Comparison of ENCODE assay signal across 8 cellular contexts in genomic region chr9:35553670-35554543, GRCh38. TPM values are rescaled to one million over a fixed set of nuclear protein-coding genes. Genes with fewer than 3 reads are reported as not detected.
DNase-seq lines count a peak whose midpoint lies in the region; ATAC-seq and TF ChIP-seq lines count a peak whose summit lies in the region.

No MANE protein-coding gene starts in this region.

- no peaks in the 10 kb centered on the region; the same call in 1 of the 2 replicates for H3K4me1 ChIP-seq in HAP-1
- H3K4me1 ChIP-seq in adrenal gland (replicated peaks in 1 of 2), result peaks cover 5 to 21% of the 10 kb centered on the region in 2 donors
- H3K4me1 ChIP-seq in psoas muscle, result peaks cover 63% of the 10 kb centered on the region

- DNase-seq in CD1c-positive myeloid dendritic cell (ENCODE audit: extremely low spot score) (peak; percentile 87), HAP-1 (ENCODE audit: low spot score in 2 of 2) (peak; percentile 61 to 74), NOMO-1 treated with dmso at 0.1 percent for 144 hours (lab: John Stamatoyannopoulos, UW; ENCODE audit: unreplicated experiment) (peak; percentile 93), adrenal gland (peak; percentile 74 to 91 (median 81)), left ventricle myocardium superior (peak; percentile 65), psoas muscle (peak; percentile 60 to 83)

- no peak overlapping the region for H3K4me3 ChIP-seq in HAP-1
- H3K4me3 ChIP-seq in adrenal gland, result no peak overlapping the region
- H3K4me3 ChIP-seq in psoas muscle, result no peak overlapping the region

- H3K27me3 ChIP-seq in HAP-1 (ENCODE audit: low read depth) (no peaks in the 10 kb centered on the region), adrenal gland (no peaks in the 10 kb centered on the region), psoas muscle (ENCODE audit: insufficient read depth in 3 of 3, low read length in 2 of 3) (no peaks in the 10 kb centered on the region)

- H3K36me3 ChIP-seq in HAP-1 (replicated peaks), result peaks cover 4% of the 10 kb centered on the region; the same call in 1 of the 2 replicates
- H3K36me3 ChIP-seq in adrenal gland (replicated peaks in 1 of 2), result peaks cover 0 to 34% of the 10 kb centered on the region in 2 donors
- peaks cover 9 to 44% of the 10 kb centered on the region in 2 donors for H3K36me3 ChIP-seq in psoas muscle (ENCODE audit: insufficient read depth in 1 of 2, low read depth in 1 of 2)

- ATAC-seq in left ventricle myocardium superior, result peak; percentile 89
- peak; percentile 67 to 76 (median 73) for ATAC-seq in psoas muscle
- no peak for ATAC-seq in GM18861 (IDR thresholded peaks at IDR 0.05; ENCODE audit: unreplicated experiment)
- no peak for ATAC-seq in HG02571 (IDR thresholded peaks at IDR 0.05; ENCODE audit: unreplicated experiment)

- intact Hi-C loops in adrenal gland (cut with DNase I) (loop anchor here in 1 of 2 donors (5.0 kb wide), 1 partner anchor 67 kb away; no protein-coding TSS in a partner anchor), left ventricle myocardium superior (cut with micrococcal nuclease) (loop anchor here (5.0 kb wide), 2 partner anchors 62 to 77 kb away; partner anchors contain the start of gene RUSC2), psoas muscle (cut with DNase I) (loop anchor here (1.0 to 5.0 kb wide), 3 partner anchors 37 to 71 kb away; no protein-coding TSS in a partner anchor)

- peak; percentile 86 to 98 (median 92) for TF ChIP-seq CTCF in adrenal gland (IDR thresholded peaks at IDR 0.05)
- TF ChIP-seq CTCF in psoas muscle (IDR thresholded peaks at IDR 0.05), result peak; percentile 96

- H3K27ac ChIP-seq in adrenal gland (peak overlapping the region in 4 of 5 donors; percentile 26 to 79 (median 55)), psoas muscle (peak overlapping the region; percentile 90)

- H3K9me3 ChIP-seq in HAP-1 (no peaks in the 10 kb centered on the region), adrenal gland (replicated peaks in 1 of 3) (no peaks in the 10 kb centered on the region), psoas muscle (no peaks in the 10 kb centered on the region)

- WGBS in adrenal gland, 4 donors, result 15 to 18% (median 17%) methylated on average over 12 of the region's 12 CpGs
- WGBS in psoas muscle, 3 donors, result 16 to 21% (median 17%) methylated on average over 12 of the region's 12 CpGs

- in situ Hi-C loops in HAP-1 (cut with MboI; ENCODE audit: low sequenced_read_pairs), result loop anchor here (25.0 kb wide), 1 partner anchor 442 kb away; the partner anchor contains the start of genes ATOSB and STOML2

- no peak for TF ChIP-seq POLR2A in adrenal gland (IDR thresholded peaks at IDR 0.05)

RNA-seq across cellular contexts. Expression of gene TESK1, which starts 51.2 kb away (rescaled TPM):
- total RNA-seq in adrenal gland, result 100 to 1,000 TPM in 1 of 8 donors, 10 to 100 TPM in 7; 25.9 to 189 (median 55.7) TPM
- polyA plus RNA-seq in adrenal gland, result 100 to 1,000 TPM in 2 of 3 donors, 10 to 100 TPM in 1; 68.6 to 159 (median 152) TPM
- 28.8 TPM for total RNA-seq in left ventricle myocardium superior
- total RNA-seq in psoas muscle, result 10 to 100 TPM; 44.4 to 81.0 (median 56.8) TPM
- 10 to 100 TPM; 59.4 to 73.6 (median 70.7) TPM for polyA plus RNA-seq in psoas muscle

Comparison
In these comparisons a context has a peak if more than half of its experiments do, and no peak if none do; other contexts are left out.
1. ATAC-seq: peak in left ventricle myocardium superior (single experiment) and psoas muscle (4 of 4); none in GM18861 (single experiment) and HG02571 (single experiment).
2. Peak in every context shown above with its lines, with median percentiles within 50 percentile points of each other: DNase-seq.